In genomic region chr21:40631201-40631600, GRCh38 we compare ENCODE assay signal across 31 cellular contexts.
"Had no signal": no experiment of that assay in that cellular context is flagged by ENCODE, and none has a peak within 500 bp of the region (broad histone marks: within the 10 kb centered on the region; RNA-seq: fewer than 3 reads in every experiment).

No MANE protein-coding gene starts in this region.

- H3K4me3 ChIP-seq: esophagus squamous epithelium, pancreas, prostate gland, sigmoid colon, stomach, thyroid gland, upper lobe of right lung had no signal

- H3K27me3 ChIP-seq: esophagus squamous epithelium, pancreas, sigmoid colon, stomach, thyroid gland, upper lobe of right lung had no signal

- H3K9me3 Mint-ChIP-seq: activated CD8-positive, alpha-beta T cell treated with anti-CD3 and anti-CD28 coated beads for 36 hours; nephron progenitor cell had no signal

- ATAC-seq: activated CD8-positive, alpha-beta T cell treated with anti-CD3 and anti-CD28 coated beads for 36 hours; activated naive CD8-positive, alpha-beta T cell treated with anti-CD3 and anti-CD28 coated beads, Interleukin-2, amount 50 U/mL, for 24 hours; activated T-cell treated with anti-CD3 and anti-CD28 coated beads, Interleukin-2, amount 50 U/mL, for 4 hours; activated T-helper 17 cell treated with anti-CD3 and anti-CD28 coated beads, Interleukin-2, amount 50 U/mL, for 72 hours; pancreas; stimulated activated memory B cell treated with anti-CD40 and anti-IgM and Interleukin-4, amounts not matched to agents 10 μg/mL and 1 μg/mL and 100 μg/mL, for 72 hours; upper lobe of right lung had no signal

- H3K9me3 ChIP-seq: esophagus squamous epithelium, pancreas, prostate gland, sigmoid colon, stomach, thyroid gland, upper lobe of right lung had no signal

- H3K36me3 Mint-ChIP-seq: activated naive CD4-positive, alpha-beta T cell treated with anti-CD3 and anti-CD28 coated beads, Interleukin-2, amount 50 U/mL, for 24 hours; mesothelial cell of epicardium; naive B cell; stimulated activated memory B cell treated with anti-CD40 and anti-IgM and Interleukin-4, amounts not matched to agents 10 μg/mL and 1 μg/mL and 100 μg/mL, for 72 hours had no signal

- H3K4me1 Mint-ChIP-seq: activated B cell treated with CpG ODN at 0.5 μM for 24 hours; activated naive CD4-positive, alpha-beta T cell treated with anti-CD3 and anti-CD28 coated beads, Interleukin-2, amount 50 U/mL, for 24 hours; activated naive CD8-positive, alpha-beta T cell treated with anti-CD3 and anti-CD28 coated beads, Interleukin-2, amount 50 U/mL, for 24 hours; activated T-helper 17 cell treated with anti-CD3 and anti-CD28 coated beads, Interleukin-2, amount 50 U/mL, for 72 hours; central memory CD8-positive, alpha-beta T cell; mesothelial cell of epicardium; naive B cell; stimulated activated memory B cell treated with anti-CD40 and anti-IgM and Interleukin-4, amounts not matched to agents 10 μg/mL and 1 μg/mL and 100 μg/mL, for 72 hours had no signal

- H3K36me3 ChIP-seq: esophagus squamous epithelium, pancreas, prostate gland, sigmoid colon, stomach, thyroid gland, upper lobe of right lung had no signal

- H3K27ac ChIP-seq: epithelial cell of prostate, esophagus squamous epithelium, pancreas, prostate gland, sigmoid colon, stomach, thyroid gland, upper lobe of right lung had no signal

- H3K4me1 ChIP-seq: esophagus squamous epithelium, pancreas, prostate gland, sigmoid colon, stomach, thyroid gland, upper lobe of right lung had no signal

- H3K27ac Mint-ChIP-seq: activated B cell treated with CpG ODN at 0.5 μM for 24 hours; activated CD8-positive, alpha-beta T cell treated with anti-CD3 and anti-CD28 coated beads for 36 hours; activated naive CD4-positive, alpha-beta T cell treated with anti-CD3 and anti-CD28 coated beads, Interleukin-2, amount 50 U/mL, for 24 hours; activated naive CD8-positive, alpha-beta T cell treated with anti-CD3 and anti-CD28 coated beads, Interleukin-2, amount 50 U/mL, for 24 hours; activated T-helper 17 cell treated with anti-CD3 and anti-CD28 coated beads, Interleukin-2, amount 50 U/mL, for 72 hours; mesothelial cell of epicardium; nephron progenitor cell; stimulated activated memory B cell treated with anti-CD40 and anti-IgM and Interleukin-4, amounts not matched to agents 10 μg/mL and 1 μg/mL and 100 μg/mL, for 72 hours; T-helper 2 cell treated with Interferon-gamma antibody and Interleukin-4, amounts not matched to agents 5 μg/mL and 100 μg/mL, for 36 hours had no signal

- H3K4me3 Mint-ChIP-seq: activated B cell treated with CpG ODN at 0.5 μM for 24 hours; activated CD8-positive, alpha-beta T cell treated with anti-CD3 and anti-CD28 coated beads for 36 hours; activated naive CD4-positive, alpha-beta T cell treated with anti-CD3 and anti-CD28 coated beads, Interleukin-2, amount 50 U/mL, for 24 hours; activated naive CD8-positive, alpha-beta T cell treated with anti-CD3 and anti-CD28 coated beads, Interleukin-2, amount 50 U/mL, for 24 hours; activated T-cell treated with anti-CD3 and anti-CD28 coated beads, Interleukin-2, amount 50 U/mL, for 4 hours; activated T-helper 17 cell treated with anti-CD3 and anti-CD28 coated beads, Interleukin-2, amount 50 U/mL, for 72 hours; central memory CD8-positive, alpha-beta T cell; mesothelial cell of epicardium; naive B cell; nephron progenitor cell; stimulated activated memory B cell treated with anti-CD40 and anti-IgM and Interleukin-4, amounts not matched to agents 10 μg/mL and 1 μg/mL and 100 μg/mL, for 72 hours; T-helper 2 cell treated with Interferon-gamma antibody and Interleukin-4, amounts not matched to agents 5 μg/mL and 100 μg/mL, for 36 hours had no signal

- DNase-seq: activated B cell treated with CpG ODN at 0.5 μM for 24 hours; activated CD4-positive, alpha-beta T cell treated with anti-CD3 and anti-CD28 coated beads, Interleukin-2, amount 50 U/mL, for 1 hour; activated CD8-positive, alpha-beta T cell treated with anti-CD3 and anti-CD28 coated beads for 36 hours; activated naive CD8-positive, alpha-beta T cell treated with anti-CD3 and anti-CD28 coated beads, Interleukin-2, amount 50 U/mL, for 24 hours; activated T-cell treated with anti-CD3 and anti-CD28 coated beads, Interleukin-2, amount 50 U/mL, for 4 hours; anterior cingulate cortex; dermis blood vessel endothelial cell; effector CD4-positive, alpha-beta T cell; esophagus squamous epithelium; foreskin melanocyte; kidney glomerular epithelial cell; naive B cell; nephron progenitor cell; pancreas; sigmoid colon; small intestine; stimulated activated CD4-positive, alpha-beta T cell treated with anti-CD3 and anti-CD28 coated beads, Interleukin-1b, Interleukin-23, amount 100 ng/mL, for 48 hours; stimulated activated CD4-positive, alpha-beta T cell treated with anti-CD3 and anti-CD28 coated beads, Interleukin-4, amount 100 ng/mL, for 4 hours; stimulated activated CD8-positive, alpha-beta memory T cell treated with anti-CD3 and anti-CD28 coated beads, Interleukin-4, amount 100 ng/mL, for 48 hours; stomach; T-helper 1 cell; thyroid gland; upper lobe of right lung had no signal

- H3K27me3 Mint-ChIP-seq: activated B cell treated with CpG ODN at 0.5 μM for 24 hours; activated CD8-positive, alpha-beta T cell treated with anti-CD3 and anti-CD28 coated beads for 36 hours; activated T-helper 17 cell treated with anti-CD3 and anti-CD28 coated beads, Interleukin-2, amount 50 U/mL, for 72 hours; central memory CD8-positive, alpha-beta T cell; naive B cell; stimulated activated memory B cell treated with anti-CD40 and anti-IgM and Interleukin-4, amounts not matched to agents 10 μg/mL and 1 μg/mL and 100 μg/mL, for 72 hours had no signal
